Comparison of ENCODE assay signal across 1 cellular context in the genomic region with DNA sequence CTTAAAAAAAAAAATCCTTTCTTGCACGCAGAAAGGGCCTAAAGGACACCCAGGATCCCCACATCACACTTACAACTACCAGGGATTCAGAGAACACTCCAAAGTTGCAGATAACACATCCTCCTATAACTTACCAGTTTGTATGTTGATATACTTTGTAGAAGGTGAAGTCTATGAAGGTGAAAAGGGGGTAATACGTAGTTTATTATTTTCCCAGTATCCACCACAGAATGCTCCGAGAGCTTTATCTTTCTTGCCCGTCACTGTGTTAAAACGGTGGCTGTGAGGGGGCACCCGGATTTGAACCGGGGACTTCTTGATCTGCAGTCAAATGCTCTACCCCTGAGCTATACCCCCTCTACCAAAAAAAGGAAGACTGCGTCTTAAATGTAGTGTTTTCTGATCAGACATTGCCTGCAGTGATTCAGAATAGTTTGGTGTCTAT.
A peak's percentile ranks its signal among the peaks of the same experiment; 100 is the strongest.
TF ChIP-seq lines count a peak whose summit lies in the region.

No MANE protein-coding gene starts in this region.

TF ChIP-seq in HEK293, 187 proteins besides CTCF, POLR2A, EP300 and RAD21 (continued from another document):
- TF ChIP-seq, protein P1, sequence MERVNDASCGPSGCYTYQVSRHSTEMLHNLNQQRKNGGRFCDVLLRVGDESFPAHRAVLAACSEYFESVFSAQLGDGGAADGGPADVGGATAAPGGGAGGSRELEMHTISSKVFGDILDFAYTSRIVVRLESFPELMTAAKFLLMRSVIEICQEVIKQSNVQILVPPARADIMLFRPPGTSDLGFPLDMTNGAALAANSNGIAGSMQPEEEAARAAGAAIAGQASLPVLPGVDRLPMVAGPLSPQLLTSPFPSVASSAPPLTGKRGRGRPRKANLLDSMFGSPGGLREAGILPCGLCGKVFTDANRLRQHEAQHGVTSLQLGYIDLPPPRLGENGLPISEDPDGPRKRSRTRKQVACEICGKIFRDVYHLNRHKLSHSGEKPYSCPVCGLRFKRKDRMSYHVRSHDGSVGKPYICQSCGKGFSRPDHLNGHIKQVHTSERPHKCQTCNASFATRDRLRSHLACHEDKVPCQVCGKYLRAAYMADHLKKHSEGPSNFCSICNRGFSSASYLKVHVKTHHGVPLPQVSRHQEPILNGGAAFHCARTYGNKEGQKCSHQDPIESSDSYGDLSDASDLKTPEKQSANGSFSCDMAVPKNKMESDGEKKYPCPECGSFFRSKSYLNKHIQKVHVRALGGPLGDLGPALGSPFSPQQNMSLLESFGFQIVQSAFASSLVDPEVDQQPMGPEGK (tag by site-specific recombination; IDR thresholded peaks at IDR 0.05): peak; percentile 57; the same call in 1 of the 2 replicates
- TF ChIP-seq, protein P2, sequence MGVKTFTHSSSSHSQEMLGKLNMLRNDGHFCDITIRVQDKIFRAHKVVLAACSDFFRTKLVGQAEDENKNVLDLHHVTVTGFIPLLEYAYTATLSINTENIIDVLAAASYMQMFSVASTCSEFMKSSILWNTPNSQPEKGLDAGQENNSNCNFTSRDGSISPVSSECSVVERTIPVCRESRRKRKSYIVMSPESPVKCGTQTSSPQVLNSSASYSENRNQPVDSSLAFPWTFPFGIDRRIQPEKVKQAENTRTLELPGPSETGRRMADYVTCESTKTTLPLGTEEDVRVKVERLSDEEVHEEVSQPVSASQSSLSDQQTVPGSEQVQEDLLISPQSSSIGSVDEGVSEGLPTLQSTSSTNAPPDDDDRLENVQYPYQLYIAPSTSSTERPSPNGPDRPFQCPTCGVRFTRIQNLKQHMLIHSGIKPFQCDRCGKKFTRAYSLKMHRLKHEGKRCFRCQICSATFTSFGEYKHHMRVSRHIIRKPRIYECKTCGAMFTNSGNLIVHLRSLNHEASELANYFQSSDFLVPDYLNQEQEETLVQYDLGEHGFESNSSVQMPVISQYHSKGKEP (tag by site-specific recombination; IDR thresholded peaks at IDR 0.05): peak; percentile 63
- TF ChIP-seq ZBTB8A (tag by site-specific recombination; IDR thresholded peaks at IDR 0.05) (peak; percentile 26), ZNF501 (tag by site-specific recombination; IDR thresholded peaks at IDR 0.05) (peak; percentile 34; the same call in 1 of the 2 replicates), ZNF19 (tag by site-specific recombination; IDR thresholded peaks at IDR 0.05; ENCODE audit: low read depth) (no peak), ZNF629 (tag by site-specific recombination; IDR thresholded peaks at IDR 0.05) (peak; percentile 73; the same call in 1 of the 2 replicates), MZF1 (tag by site-specific recombination; IDR thresholded peaks at IDR 0.05; ENCODE audit: borderline replicate concordance) (peak; percentile 95), ZNF114 (tag by site-specific recombination; IDR thresholded peaks at IDR 0.05) (no peak), PRDM10 (tag by site-specific recombination; IDR thresholded peaks at IDR 0.05) (peak; percentile 65), WT1 (tag by site-specific recombination; IDR thresholded peaks at IDR 0.05) (no peak), ZNF580 (tag by site-specific recombination; IDR thresholded peaks at IDR 0.05) (peak; percentile 31), ZBTB17 (tag by site-specific recombination; IDR thresholded peaks at IDR 0.05) (peak; percentile 75), ZBTB20 (tag by site-specific recombination; IDR thresholded peaks at IDR 0.05) (no peak), ZXDB (tag by site-specific recombination; IDR thresholded peaks at IDR 0.05) (peak; percentile 25; the same call in 1 of the 2 replicates), EGR2 (tag by site-specific recombination; IDR thresholded peaks at IDR 0.05; ENCODE audit: low read depth) (no peak), ZNF513 (tag by site-specific recombination; IDR thresholded peaks at IDR 0.05) (peak; percentile 46), AEBP2 (tag by site-specific recombination; IDR thresholded peaks at IDR 0.05; ENCODE audit: borderline replicate concordance) (no peak), ZNF660 (tag by site-specific recombination; IDR thresholded peaks at IDR 0.05) (peak; percentile 91), ZNF692 (tag by site-specific recombination; IDR thresholded peaks at IDR 0.05) (0 out of 2 replicates have a peak, but pooled peaks have one; percentile 22)
- TF ChIP-seq, protein P3, sequence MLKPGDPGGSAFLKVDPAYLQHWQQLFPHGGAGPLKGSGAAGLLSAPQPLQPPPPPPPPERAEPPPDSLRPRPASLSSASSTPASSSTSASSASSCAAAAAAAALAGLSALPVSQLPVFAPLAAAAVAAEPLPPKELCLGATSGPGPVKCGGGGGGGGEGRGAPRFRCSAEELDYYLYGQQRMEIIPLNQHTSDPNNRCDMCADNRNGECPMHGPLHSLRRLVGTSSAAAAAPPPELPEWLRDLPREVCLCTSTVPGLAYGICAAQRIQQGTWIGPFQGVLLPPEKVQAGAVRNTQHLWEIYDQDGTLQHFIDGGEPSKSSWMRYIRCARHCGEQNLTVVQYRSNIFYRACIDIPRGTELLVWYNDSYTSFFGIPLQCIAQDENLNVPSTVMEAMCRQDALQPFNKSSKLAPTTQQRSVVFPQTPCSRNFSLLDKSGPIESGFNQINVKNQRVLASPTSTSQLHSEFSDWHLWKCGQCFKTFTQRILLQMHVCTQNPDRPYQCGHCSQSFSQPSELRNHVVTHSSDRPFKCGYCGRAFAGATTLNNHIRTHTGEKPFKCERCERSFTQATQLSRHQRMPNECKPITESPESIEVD (tag by site-specific recombination; IDR thresholded peaks at IDR 0.05): no peak
- TF ChIP-seq, protein P4, sequence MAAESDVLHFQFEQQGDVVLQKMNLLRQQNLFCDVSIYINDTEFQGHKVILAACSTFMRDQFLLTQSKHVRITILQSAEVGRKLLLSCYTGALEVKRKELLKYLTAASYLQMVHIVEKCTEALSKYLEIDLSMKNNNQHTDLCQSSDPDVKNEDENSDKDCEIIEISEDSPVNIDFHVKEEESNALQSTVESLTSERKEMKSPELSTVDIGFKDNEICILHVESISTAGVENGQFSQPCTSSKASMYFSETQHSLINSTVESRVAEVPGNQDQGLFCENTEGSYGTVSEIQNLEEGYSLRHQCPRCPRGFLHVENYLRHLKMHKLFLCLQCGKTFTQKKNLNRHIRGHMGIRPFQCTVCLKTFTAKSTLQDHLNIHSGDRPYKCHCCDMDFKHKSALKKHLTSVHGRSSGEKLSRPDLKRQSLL (tag by site-specific recombination; IDR thresholded peaks at IDR 0.05): peak; percentile 22; the same call in 1 of the 2 replicates
